9 cellular contexts compared by ENCODE assay signal in the genomic region with DNA sequence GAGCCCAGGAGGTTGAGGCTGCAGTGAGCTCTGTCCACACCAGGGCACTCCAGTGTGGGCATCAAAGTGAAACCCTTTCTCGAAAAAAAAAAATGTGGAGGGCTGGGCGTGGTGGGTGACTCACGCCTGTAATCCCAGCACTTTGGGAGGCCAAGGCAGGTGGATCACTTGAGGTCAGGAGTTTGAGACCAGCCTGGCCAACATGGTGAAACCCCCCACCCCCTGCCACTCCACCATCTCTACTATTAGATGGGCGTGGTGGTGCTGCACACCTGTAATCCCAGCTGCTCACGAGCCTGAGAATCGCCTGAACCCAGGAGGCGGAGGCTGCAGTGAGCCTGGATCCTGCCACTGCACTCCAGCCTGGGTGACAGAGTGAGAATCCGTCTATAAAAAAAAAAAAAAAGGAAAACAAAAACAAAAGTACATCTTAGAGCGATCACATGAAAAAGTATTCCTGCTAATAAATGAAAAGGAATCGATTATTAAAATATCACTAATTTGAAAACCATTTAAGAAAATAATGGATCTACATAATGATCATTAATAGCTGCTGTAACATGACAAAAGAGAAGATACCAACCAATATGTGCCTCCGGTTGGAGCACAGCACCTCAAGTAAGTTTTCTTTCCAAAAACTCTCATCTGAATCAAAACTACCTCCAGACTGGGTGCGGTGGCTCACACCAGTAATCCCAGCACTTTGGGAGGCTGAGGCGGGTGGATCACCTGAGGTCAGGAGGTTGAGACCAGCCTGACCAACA. TPM values are rescaled to one million over a fixed set of nuclear protein-coding genes. Genes with fewer than 3 reads are reported as not detected.
DNase-seq lines count a peak whose midpoint lies in the region; ATAC-seq and TF ChIP-seq lines count a peak whose summit lies in the region.
"Had no signal": no experiment of that assay in that cellular context is flagged by ENCODE, and none has a peak within 500 bp of the region (broad histone marks: within the 10 kb centered on the region; RNA-seq: fewer than 3 reads in every experiment).

No MANE protein-coding gene starts in this region.

- H3K4me3 ChIP-seq in GM12864 (ENCODE audit: low read depth, low read length) (peak overlapping the region; percentile 96), NB4 (ENCODE audit: low read depth, low read length) (peak overlapping the region; percentile 98), colonic mucosa (no peak overlapping the region), psoas muscle (peak overlapping the region; percentile 86), neuronal stem cell (ENCODE audit: low read length in 2 of 2) (no peak overlapping the region)
- H3K4me3 ChIP-seq: SK-N-MC had no signal

- no peak overlapping the region for H3K23ac ChIP-seq in neuronal stem cell (ENCODE audit: low read depth, low read length, poor library complexity)

- H3K14ac ChIP-seq in neuronal stem cell (ENCODE audit: low read length), result no peak overlapping the region

- no peak overlapping the region for H3K18ac ChIP-seq in neuronal stem cell (ENCODE audit: low read length)

- H4K8ac ChIP-seq in neuronal stem cell (ENCODE audit: low read depth, low read length), result no peak overlapping the region

- no peaks in the 10 kb centered on the region for H3K27me3 ChIP-seq in colonic mucosa
- H3K27me3 ChIP-seq in psoas muscle (ENCODE audit: insufficient read depth in 3 of 3, low read length in 2 of 3), result no peaks in the 10 kb centered on the region
- H3K27me3 ChIP-seq in neuronal stem cell (ENCODE audit: control insufficient read depth in 3 of 3, insufficient read depth in 3 of 3, low read depth in 1 of 3, low read length in 3 of 3), result no peaks in the 10 kb centered on the region

- no peaks in the 10 kb centered on the region for H3K36me3 ChIP-seq in colonic mucosa
- H3K36me3 ChIP-seq in psoas muscle (ENCODE audit: insufficient read depth in 1 of 2, low read depth in 1 of 2), result peaks cover 3 to 16% of the 10 kb centered on the region in 2 donors
- peaks cover 2 to 66% of the 10 kb centered on the region in 2 donors for H3K36me3 ChIP-seq in neuronal stem cell (replicated peaks in 1 of 2; ENCODE audit: control insufficient read depth in 2 of 2, insufficient read depth in 2 of 2, low read length in 2 of 2)

- H3K9ac ChIP-seq in colonic mucosa (ENCODE audit: low read depth in 2 of 2, low read length in 2 of 2) (peak overlapping the region; percentile 4 to 17), neuronal stem cell (ENCODE audit: low read depth, low read length, poor library complexity) (no peak overlapping the region)

- DNase-seq in GM12864 (ENCODE audit: low read depth) (no peak), NB4 (ENCODE audit: low read depth) (no peak), colonic mucosa (no peak), psoas muscle (no peak), neuronal stem cell (ENCODE audit: low spot score) (no peak)
- DNase-seq: NCI-H1048 had no signal

- H2AFZ ChIP-seq in neuronal stem cell (ENCODE audit: low read length), result no peak overlapping the region

- no peak overlapping the region for H2BK15ac ChIP-seq in neuronal stem cell (ENCODE audit: low read length)

- no peak overlapping the region for H2BK120ac ChIP-seq in neuronal stem cell (ENCODE audit: low read depth, low read length)

- H3K27ac ChIP-seq in colonic mucosa (peak overlapping the region; percentile 47), psoas muscle (no peak overlapping the region), neuronal stem cell (replicated peaks; ENCODE audit: low read length) (no peak overlapping the region)
- H3K27ac ChIP-seq: SK-N-MC had no signal

- H2BK5ac ChIP-seq in neuronal stem cell (ENCODE audit: low read length), result no peak overlapping the region

- H3K9me3 ChIP-seq in colonic mucosa (no peaks in the 10 kb centered on the region), psoas muscle (no peaks in the 10 kb centered on the region), neuronal stem cell (replicated peaks in 1 of 2; ENCODE audit: control insufficient read depth in 2 of 2, insufficient read depth in 1 of 2, low read depth in 1 of 2, low read length in 2 of 2) (peaks cover 0 to 17% of the 10 kb centered on the region in 2 donors)

- 67 to 80% (median 73%) methylated on average over 13 of the region's 13 CpGs for WGBS in psoas muscle, 3 donors
- WGBS in neuronal stem cell (ENCODE audit: extremely low coverage in 2 of 2, insufficient read length in 2 of 2, insufficient replicate concordance in 1 of 2), 2 donors, result no CpG with 5 or more reads among the region's 13 CpGs

- intact Hi-C loops in colonic mucosa (cut with DNase I) (no loop called here), psoas muscle (cut with DNase I) (no loop called here)

- no peak for TF ChIP-seq CTCF in GM12864 (IDR thresholded peaks at IDR 0.05; ENCODE audit: low read depth, low read length, missing control alignments)
- no peak for TF ChIP-seq CTCF in NB4 (IDR thresholded peaks at IDR 0.05; ENCODE audit: low read depth, low read length)
- TF ChIP-seq CTCF in colonic mucosa (IDR thresholded peaks at IDR 0.05), result no peak
- TF ChIP-seq CTCF in psoas muscle (IDR thresholded peaks at IDR 0.05), result no peak

- peaks cover 25% of the 10 kb centered on the region for H3K4me1 ChIP-seq in colonic mucosa
- H3K4me1 ChIP-seq in psoas muscle, result peaks cover 63% of the 10 kb centered on the region
- H3K4me1 ChIP-seq in neuronal stem cell (ENCODE audit: control insufficient read depth in 2 of 2, insufficient read depth in 1 of 2, low read depth in 1 of 2, low read length in 2 of 2), result peaks cover 8 to 9% of the 10 kb centered on the region in 2 donors

- no peak overlapping the region for H2BK12ac ChIP-seq in neuronal stem cell (ENCODE audit: low read length)

- H3K79me1 ChIP-seq in neuronal stem cell (ENCODE audit: low read depth, low read length), result peaks cover 6% of the 10 kb centered on the region

- no peak overlapping the region for H2AK5ac ChIP-seq in neuronal stem cell (ENCODE audit: low read depth, low read length)

- H3K4ac ChIP-seq in neuronal stem cell (ENCODE audit: low read length), result no peak overlapping the region

- no peak overlapping the region for H3K4me2 ChIP-seq in neuronal stem cell (ENCODE audit: insufficient read depth, low read length, poor library complexity, severe bottlenecking)

- no peak for TF ChIP-seq POLR2A in NB4 (IDR thresholded peaks at IDR 0.05; ENCODE audit: extremely low read depth, insufficient read length)

- ATAC-seq in psoas muscle, result no peak
- ATAC-seq in GM18858 (IDR thresholded peaks at IDR 0.05; ENCODE audit: unreplicated experiment), result no peak
- ATAC-seq in GM18868 (IDR thresholded peaks at IDR 0.05; ENCODE audit: unreplicated experiment), result no peak

- H4K91ac ChIP-seq in neuronal stem cell (ENCODE audit: low read depth, low read length, poor library complexity), result no peak overlapping the region

RNA-seq across cellular contexts. Expression of a gene that starts 4.9 kb away (rescaled TPM):
- total RNA-seq in colonic mucosa (100 to 1,000 TPM; 250 to 394 TPM), psoas muscle (100 to 1,000 TPM in 2 of 4 donors, 10 to 100 TPM in 2; 68.0 to 154 (median 110) TPM)
- 100 to 1,000 TPM in 1 of 3 donors, 10 to 100 TPM in 2; 62.1 to 126 (median 75.2) TPM for polyA plus RNA-seq in psoas muscle
- 114 TPM for polyA plus RNA-seq in neuronal stem cell (2013, experiment 1 of 2)
- 114 TPM for polyA plus RNA-seq in neuronal stem cell (2013, experiment 2 of 2)

RNA-seq across cellular contexts. Expression of a gene that starts 32.7 kb away (rescaled TPM):
- under 1 TPM in 1 of 2 donors, not detected in 1; 0.98 TPM for total RNA-seq in colonic mucosa
- total RNA-seq in psoas muscle, result 1 to 10 TPM in 1 of 4 donors, not detected in 3; 3.0 TPM
- polyA plus RNA-seq in psoas muscle, result under 1 TPM in 2 of 3 donors, not detected in 1; 0.18 to 0.74 TPM
- not detected for polyA plus RNA-seq in neuronal stem cell (2013, experiment 1 of 2)
- polyA plus RNA-seq in neuronal stem cell (2013, experiment 2 of 2), result not detected

RNA-seq across cellular contexts. Expression of a gene that starts 32.8 kb away (rescaled TPM):
- total RNA-seq in colonic mucosa (1 to 10 TPM; 2.8 to 4.5 TPM), psoas muscle (1 to 10 TPM; 1.2 to 2.1 (median 1.5) TPM)
- polyA plus RNA-seq in psoas muscle, result 1 to 10 TPM; 2.0 to 9.8 (median 2.5) TPM
- polyA plus RNA-seq in neuronal stem cell (2013, experiment 1 of 2), result 3.7 TPM
- 3.3 TPM for polyA plus RNA-seq in neuronal stem cell (2013, experiment 2 of 2)

Comparison
In these comparisons a context has a peak if more than half of its experiments do, and no peak if none do; other contexts are left out.
1. H3K4me3 ChIP-seq: peak in GM12864 (single experiment), NB4 (single experiment) and psoas muscle (single experiment); none in colonic mucosa (single experiment) and neuronal stem cell (0 of 2).